8 cellular contexts compared by ENCODE assay signal in genomic region chr15:58475573-58476524, GRCh38.
DNase-seq lines count a peak whose midpoint lies in the region; ATAC-seq and TF ChIP-seq lines count a peak whose summit lies in the region.

No MANE protein-coding gene starts in this region.

- no peaks in the 10 kb centered on the region for H3K36me3 ChIP-seq in DND-41 (ENCODE audit: insufficient read depth, low read length)

- H4K20me1 ChIP-seq in DND-41 (ENCODE audit: insufficient read depth, low read length) = no peaks in the 10 kb centered on the region

- peak; percentile 64 for DNase-seq in DND-41
- DNase-seq in NCI-H187 (lab: John Stamatoyannopoulos, UW) = peak; percentile 36 to 72
- DNase-seq in left kidney (ENCODE audit: low read depth, low spot score) = peak; percentile 73

- TF ChIP-seq CTCF in DND-41 (IDR thresholded peaks at IDR 0.05; ENCODE audit: borderline replicate concordance, extremely low read depth, low read length, poor library complexity, severe bottlenecking) = no peak

- H3K36me3 Mint-ChIP-seq in activated naive CD8-positive, alpha-beta T cell = no peaks in the 10 kb centered on the region

- H3K9me3 Mint-ChIP-seq in activated naive CD8-positive, alpha-beta T cell (ENCODE audit: low read depth) = no peaks in the 10 kb centered on the region

- peaks cover 58% of the 10 kb centered on the region for H3K4me1 Mint-ChIP-seq in activated naive CD8-positive, alpha-beta T cell (ENCODE audit: low read depth)

- peak overlapping the region; percentile 95 for H3K27ac Mint-ChIP-seq in activated naive CD8-positive, alpha-beta T cell

- H3K9me3 ChIP-seq in DND-41 (ENCODE audit: insufficient read depth, low read length, severe bottlenecking) = no peaks in the 10 kb centered on the region

- ATAC-seq in DND-41 (ENCODE audit: insufficient read depth, low read depth) (peak; percentile 33), GM21717 (IDR thresholded peaks at IDR 0.05; ENCODE audit: unreplicated experiment) (no peak), HG02852 (IDR thresholded peaks at IDR 0.05; ENCODE audit: unreplicated experiment) (no peak), GM21723 (IDR thresholded peaks at IDR 0.05; ENCODE audit: unreplicated experiment) (no peak), GM21528 (IDR thresholded peaks at IDR 0.05; ENCODE audit: low FRiP score, unreplicated experiment) (no peak)

- H3K79me2 ChIP-seq in DND-41 (ENCODE audit: insufficient read depth, low read length) = no peaks in the 10 kb centered on the region

- peak overlapping the region; percentile 62 for H3K4me3 Mint-ChIP-seq in activated naive CD8-positive, alpha-beta T cell

- no peak overlapping the region for H3K4me3 ChIP-seq in DND-41 (ENCODE audit: low read depth in 1 of 2, low read length in 2 of 2)

- peaks cover 73% of the 10 kb centered on the region for H3K4me1 ChIP-seq in DND-41 (ENCODE audit: insufficient read depth, low read length)

- H3K27ac ChIP-seq in DND-41 (ENCODE audit: low read length) = peak overlapping the region; percentile 92

- H3K9ac ChIP-seq in DND-41 (ENCODE audit: low read depth, low read length) = peak overlapping the region; percentile 56

- H3K27me3 ChIP-seq in DND-41 (ENCODE audit: insufficient read depth, low read length, poor library complexity) = no peaks in the 10 kb centered on the region

- no peaks in the 10 kb centered on the region for H3K27me3 Mint-ChIP-seq in activated naive CD8-positive, alpha-beta T cell

- no peak overlapping the region; the same call in 1 of the 2 replicates for H3K4me2 ChIP-seq in DND-41 (ENCODE audit: insufficient read depth, low read length)

- no peak overlapping the region; the same call in 1 of the 2 replicates for H2AFZ ChIP-seq in DND-41 (ENCODE audit: low read depth, low read length)
